Comparison of ENCODE assay signal across 1 cellular context in the genomic region with DNA sequence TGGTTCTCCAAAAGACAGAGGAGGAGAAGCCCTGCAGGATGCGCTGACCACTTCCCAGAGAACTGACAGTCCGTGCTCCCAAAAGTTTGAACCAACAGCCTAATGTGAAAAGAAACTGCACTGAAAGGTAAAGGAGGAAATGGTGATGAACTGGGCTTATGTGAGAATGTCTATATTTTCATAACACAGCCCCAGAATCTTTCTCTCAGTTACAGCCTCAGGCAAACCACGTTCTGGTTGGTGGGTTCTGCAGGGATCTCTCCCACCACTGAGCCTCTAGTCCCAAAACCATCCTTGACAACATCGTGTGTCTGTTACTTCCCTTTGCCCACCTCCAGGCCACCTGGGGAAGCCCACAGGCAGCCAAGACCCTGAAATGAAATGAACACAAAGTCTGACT.
TF ChIP-seq lines count a peak whose summit lies in the region.

No MANE protein-coding gene starts in this region.

TF ChIP-seq in HepG2, 621 proteins besides CTCF, POLR2A, EP300 and RAD21:
- TF ChIP-seq ZBTB33 (CRISPR knock-in tag; IDR thresholded peaks at IDR 0.05), result no peak
- TF ChIP-seq ZNF10 (CRISPR knock-in tag; IDR thresholded peaks at IDR 0.05; ENCODE audit: borderline replicate concordance, low read depth), result no peak
- no peak for TF ChIP-seq ZSCAN30 (CRISPR knock-in tag; IDR thresholded peaks at IDR 0.05)
